In genomic region chr20:35643045-35643444, GRCh38 we compare ENCODE assay signal across 25 cellular contexts. TPM values are rescaled to one million over a fixed set of nuclear protein-coding genes. Genes with fewer than 3 reads are reported as not detected.
A peak's percentile ranks its signal among the peaks of the same experiment; 100 is the strongest.
DNase-seq lines count a peak whose midpoint lies in the region; ATAC-seq and TF ChIP-seq lines count a peak whose summit lies in the region.
"Had no signal": no experiment of that assay in that cellular context is flagged by ENCODE, and none has a peak within 500 bp of the region (broad histone marks: within the 10 kb centered on the region; RNA-seq: fewer than 3 reads in every experiment).

No MANE protein-coding gene starts in this region.

- no peak overlapping the region for H3K4me2 ChIP-seq in mesenchymal stem cell (ENCODE audit: low read length, poor library complexity, severe bottlenecking)
- H3K4me2 ChIP-seq: BLaER1 had no signal

- H3K4me3 ChIP-seq in Caco-2 (ENCODE audit: low read depth, low read length) (no peak overlapping the region), mesenchymal stem cell (ENCODE audit: insufficient read depth in 1 of 2, low read depth in 1 of 2, low read length in 2 of 2) (no peak overlapping the region)
- H3K4me3 ChIP-seq: BLaER1, thoracic aorta, uterus had no signal

- H3K9me3 ChIP-seq in CD4-positive, alpha-beta T cell (ENCODE audit: control insufficient read depth, low read length), result no peaks in the 10 kb centered on the region
- no peaks in the 10 kb centered on the region for H3K9me3 ChIP-seq in Caco-2
- H3K9me3 ChIP-seq in mesenchymal stem cell (ENCODE audit: control insufficient read depth, low read length), result no peaks in the 10 kb centered on the region
- H3K9me3 ChIP-seq: BLaER1, thoracic aorta, uterus had no signal

- no peak overlapping the region for H4K8ac ChIP-seq in mesenchymal stem cell (ENCODE audit: low read length)

- H3K27ac Mint-ChIP-seq in CD4-positive, alpha-beta T cell, result peak overlapping the region; percentile 79
- H3K27ac Mint-ChIP-seq in Caco-2 (ENCODE audit: unreplicated experiment) (peak overlapping the region; percentile 22), WTC11 (0 out of 2 replicates have a peak overlapping the region, but pooled peaks have one; percentile 14), immature natural killer cell (peak overlapping the region in 5 of 6 donors; percentile 28 to 80 (median 62))

- BruUV-seq in Caco-2 (replicated peaks; lab: Mats Ljungman, UMichigan), result no TSS peak

- DNase-seq in CD4-positive, alpha-beta T cell, result no peak
- DNase-seq in Caco-2, result no peak
- DNase-seq in WTC11 (ENCODE audit: low spot score), result no peak
- DNase-seq in immature natural killer cell, result no peak
- no peak for DNase-seq in amygdala (lab: John Stamatoyannopoulos, UW)
- no peak for DNase-seq in mesenchymal stem cell
- DNase-seq in NK-92 treated with Interleukin-12 subunit alpha and Interleukin-12 subunit beta, amount 100 ng/mL, for 24 hours (lab: John Stamatoyannopoulos, UW), result no peak
- DNase-seq: activated CD4-positive, alpha-beta T cell treated with anti-CD3 and anti-CD28 coated beads for 48 hours; HCEC 1CT; KG1; kidney; NCI-H1436 treated with DMSO at 0.1 percent for 48 hours; NCI-H2107; NCI-H510A treated with DMSO at 0.1 percent for 48 hours; posterior cingulate gyrus; SHP77; stimulated activated CD4-positive, alpha-beta T cell treated with anti-CD3 and anti-CD28 coated beads, Interleukin-12 subunit alpha, Interleukin-12 subunit beta, amount 100 ng/mL, for 4 hours; stimulated activated CD4-positive, alpha-beta T cell treated with anti-CD3 and anti-CD28 coated beads, Interleukin-4, amount 100 ng/mL, for 4 hours; stimulated activated naive CD4-positive, alpha-beta T cell treated with Interleukin-2 at 50 U/mL for 16 hours; uterus had no signal

- no peak overlapping the region for H4K91ac ChIP-seq in mesenchymal stem cell (ENCODE audit: low read length)

- H3K4me1 Mint-ChIP-seq in CD4-positive, alpha-beta T cell (ENCODE audit: low read depth), result peaks cover 85% of the 10 kb centered on the region
- H3K4me1 Mint-ChIP-seq in Caco-2 (ENCODE audit: low read depth, unreplicated experiment), result peaks cover 17% of the 10 kb centered on the region
- peaks cover 48% of the 10 kb centered on the region for H3K4me1 Mint-ChIP-seq in WTC11
- peaks cover 84 to 92% of the 10 kb centered on the region in 2 donors for H3K4me1 Mint-ChIP-seq in immature natural killer cell

- H3K9me3 Mint-ChIP-seq in CD4-positive, alpha-beta T cell, result no peaks in the 10 kb centered on the region
- H3K9me3 Mint-ChIP-seq in Caco-2 (ENCODE audit: unreplicated experiment) (no peaks in the 10 kb centered on the region), WTC11 (no peaks in the 10 kb centered on the region), immature natural killer cell (no peaks in the 10 kb centered on the region)

- H3K4me1 ChIP-seq in Caco-2 (no peaks in the 10 kb centered on the region; the same call in 1 of the 2 replicates), mesenchymal stem cell (ENCODE audit: control insufficient read depth, insufficient read depth, low read depth, low read length) (no peaks in the 10 kb centered on the region)
- H3K4me1 ChIP-seq: BLaER1, uterus had no signal

- no peaks in the 10 kb centered on the region for H3K27me3 Mint-ChIP-seq in CD4-positive, alpha-beta T cell
- H3K27me3 Mint-ChIP-seq in Caco-2 (ENCODE audit: insufficient read depth, unreplicated experiment), result no peaks in the 10 kb centered on the region
- H3K27me3 Mint-ChIP-seq in WTC11 (ENCODE audit: low read depth), result no peaks in the 10 kb centered on the region
- no peaks in the 10 kb centered on the region for H3K27me3 Mint-ChIP-seq in immature natural killer cell (ENCODE audit: low read depth in 3 of 3)

- H3K14ac ChIP-seq in mesenchymal stem cell (ENCODE audit: low read length in 2 of 2), result no peak overlapping the region

- H3K18ac ChIP-seq in mesenchymal stem cell (ENCODE audit: low read depth in 1 of 2, low read length in 2 of 2), result no peak overlapping the region

- CTCF ChIA-PET in CD4-positive, alpha-beta T cell (lab: Charles Lee), result interaction anchor here (1.4 kb wide), 1 partner anchor 23 kb away, joined by 4 read pairs; no protein-coding TSS in a partner anchor
- CTCF ChIA-PET in Caco-2 (lab: Charles Lee) (no interaction called here), WTC11 (lab: Charles Lee) (interaction anchor here (0.5 to 2.1 kb wide), 2 partner anchors 24 to 75 kb away, joined by 3 to 8 read pairs; no protein-coding TSS in a partner anchor)

- POLR2A ChIA-PET in CD4-positive, alpha-beta T cell (lab: Charles Lee), result no interaction called here
- POLR2A ChIA-PET in Caco-2 (lab: Charles Lee), result no interaction called here
- POLR2A ChIA-PET in WTC11 (lab: Charles Lee), result no interaction called here

- no peak overlapping the region for H3K27ac ChIP-seq in CD4-positive, alpha-beta T cell (ENCODE audit: low read depth, low read length)
- H3K27ac ChIP-seq in mesenchymal stem cell (ENCODE audit: low read length, poor library complexity, severe bottlenecking), result no peak overlapping the region
- H3K27ac ChIP-seq: BLaER1, thoracic aorta, uterus had no signal

- H3K4ac ChIP-seq in mesenchymal stem cell (ENCODE audit: low read depth in 1 of 2, low read length in 2 of 2), result no peak overlapping the region

- H2BK5ac ChIP-seq in mesenchymal stem cell (ENCODE audit: low read depth, low read length, poor library complexity, severe bottlenecking), result no peak overlapping the region

- H2AFZ ChIP-seq in mesenchymal stem cell (ENCODE audit: low read depth, low read length), result no peak overlapping the region

- no peak overlapping the region for H3K23ac ChIP-seq in mesenchymal stem cell (ENCODE audit: low read length in 2 of 2)

- TF ChIP-seq CTCF in CD4-positive, alpha-beta T cell (IDR thresholded peaks at IDR 0.05), result no peak
- no peak for TF ChIP-seq CTCF in Caco-2 (IDR thresholded peaks at IDR 0.05; ENCODE audit: insufficient read depth in 1 of 2, low read depth in 1 of 2, low read length in 1 of 2, severe bottlenecking in 1 of 2, unreplicated experiment in 1 of 2)
- no peak for TF ChIP-seq CTCF in WTC11 (IDR thresholded peaks at IDR 0.05)

- 98% methylated on average over 7 of the region's 7 CpGs for WGBS in mesenchymal stem cell

- H3K36me3 ChIP-seq in Caco-2 (ENCODE audit: control insufficient read depth, insufficient read depth, low read length) (peaks cover 1% of the 10 kb centered on the region; the same call in 1 of the 2 replicates), mesenchymal stem cell (ENCODE audit: control insufficient read depth in 1 of 2, insufficient read depth in 2 of 2, low read depth in 1 of 2, low read length in 2 of 2) (peaks cover 9 to 16% of the 10 kb centered on the region in 2 experiments)
- H3K36me3 ChIP-seq: thoracic aorta, uterus had no signal

- intact Hi-C loops in CD4-positive, alpha-beta T cell (cut with DNase I, micrococcal nuclease), result no loop called here
- intact Hi-C loops in Caco-2 (cut with micrococcal nuclease; ENCODE audit: unreplicated experiment), result no loop called here

- H2AK5ac ChIP-seq in mesenchymal stem cell (ENCODE audit: low read length, severe bottlenecking), result no peak overlapping the region

- no peak overlapping the region for H2BK120ac ChIP-seq in mesenchymal stem cell (ENCODE audit: low read depth, low read length)

- H2BK12ac ChIP-seq in mesenchymal stem cell (ENCODE audit: low read length in 2 of 2), result no peak overlapping the region

- no peak overlapping the region for H2BK15ac ChIP-seq in mesenchymal stem cell (ENCODE audit: low read depth, poor library complexity, severe bottlenecking)

- peaks cover 6% of the 10 kb centered on the region for H3K36me3 Mint-ChIP-seq in CD4-positive, alpha-beta T cell (ENCODE audit: low read depth)
- H3K36me3 Mint-ChIP-seq in Caco-2 (ENCODE audit: insufficient read depth, unreplicated experiment), result peaks cover 77% of the 10 kb centered on the region
- peaks cover 2% of the 10 kb centered on the region; the same call in 1 of the 2 replicates for H3K36me3 Mint-ChIP-seq in WTC11
- no peaks in the 10 kb centered on the region for H3K36me3 Mint-ChIP-seq in immature natural killer cell

- H3K79me1 ChIP-seq in mesenchymal stem cell (replicated peaks; ENCODE audit: low read length, poor library complexity, severe bottlenecking), result peaks cover 20% of the 10 kb centered on the region

- H3K4me3 Mint-ChIP-seq in CD4-positive, alpha-beta T cell, result no peak overlapping the region
- H3K4me3 Mint-ChIP-seq in Caco-2 (ENCODE audit: unreplicated experiment), result no peak overlapping the region
- H3K4me3 Mint-ChIP-seq in WTC11, result no peak overlapping the region
- no peak overlapping the region for H3K4me3 Mint-ChIP-seq in immature natural killer cell

- no peak for ATAC-seq in CD4-positive, alpha-beta T cell (ENCODE audit: poor library complexity)
- no peak for ATAC-seq in WTC11
- ATAC-seq in esophagus mucosa, result no peak
- ATAC-seq: Panc1, sciatic nerve had no signal

- H3K9ac ChIP-seq in mesenchymal stem cell (ENCODE audit: low read length), result no peak overlapping the region
- H3K9ac ChIP-seq: BLaER1 had no signal

- no peaks in the 10 kb centered on the region for H3K27me3 ChIP-seq in CD4-positive, alpha-beta T cell (ENCODE audit: control insufficient read depth, insufficient read depth, low read length)
- H3K27me3 ChIP-seq in Caco-2 (replicated peaks; ENCODE audit: control insufficient read depth, insufficient read depth, low read length) (no peaks in the 10 kb centered on the region), mesenchymal stem cell (ENCODE audit: control insufficient read depth in 1 of 2, insufficient read depth in 1 of 2, low read length in 2 of 2) (no peaks in the 10 kb centered on the region)
- H3K27me3 ChIP-seq: BLaER1, uterus had no signal

RNA-seq across cellular contexts. Expression of gene CPNE1, which starts 21.7 kb away (rescaled TPM):
- total RNA-seq in CD4-positive, alpha-beta T cell, result 100 to 1,000 TPM; 146 to 153 TPM
- total RNA-seq in Caco-2 (2022), result 815 and 833 TPM in 2 replicates
- total RNA-seq in WTC11 (2021), result 287 to 312 TPM (median 299 TPM) in 3 replicates
- 100 to 1,000 TPM; 445 to 490 (median 454) TPM for polyA plus RNA-seq in immature natural killer cell
- total RNA-seq in esophagus mucosa, result 130 TPM
- polyA plus RNA-seq in mesenchymal stem cell (2013, experiment 1 of 2), result 94.1 TPM
- 94.1 TPM for polyA plus RNA-seq in mesenchymal stem cell (2013, experiment 2 of 2)

RNA-seq across cellular contexts. Expression of gene RBM12, which starts 21.7 kb away (rescaled TPM):
- total RNA-seq in CD4-positive, alpha-beta T cell, result 10 to 100 TPM; 91.7 to 95.2 TPM
- 146 and 147 TPM in 2 replicates for total RNA-seq in Caco-2 (2022)
- total RNA-seq in WTC11 (2021), result 125 to 163 TPM (median 160 TPM) in 3 replicates
- 10 to 100 TPM; 14.7 to 32.9 (median 18.7) TPM for polyA plus RNA-seq in immature natural killer cell
- 58.0 TPM for total RNA-seq in esophagus mucosa
- polyA plus RNA-seq in mesenchymal stem cell (2013, experiment 1 of 2), result 68.0 TPM
- 69.0 TPM for polyA plus RNA-seq in mesenchymal stem cell (2013, experiment 2 of 2)

RNA-seq across cellular contexts. Expression of gene SPAG4, which starts 27.4 kb away (rescaled TPM):
- total RNA-seq in CD4-positive, alpha-beta T cell, result 10 to 100 TPM; 15.5 to 17.1 TPM
- total RNA-seq in Caco-2 (2022), result 5.4 and 6.1 TPM in 2 replicates
- total RNA-seq in WTC11 (2021), result 3.5 to 8.6 TPM (median 8.4 TPM) in 3 replicates
- under 1 TPM in 2 of 3 donors, not detected in 1; 0.56 to 0.89 TPM for polyA plus RNA-seq in immature natural killer cell
- total RNA-seq in esophagus mucosa, result 3.3 TPM
- 4.6 TPM for polyA plus RNA-seq in mesenchymal stem cell (2013, experiment 1 of 2)
- 4.9 TPM for polyA plus RNA-seq in mesenchymal stem cell (2013, experiment 2 of 2)

RNA-seq across cellular contexts. Expression of gene NFS1, which starts 56.1 kb away (rescaled TPM):
- total RNA-seq in CD4-positive, alpha-beta T cell, result 10 to 100 TPM; 10.6 to 11.5 TPM
- total RNA-seq in Caco-2 (2022) (69.8 and 77.1 TPM in 2 replicates), WTC11 (2021) (36.1 to 39.8 TPM (median 36.8 TPM) in 3 replicates), esophagus mucosa (25.1 TPM)
- 10 to 100 TPM in 2 of 3 donors, 1 to 10 TPM in 1; 8.1 to 21.3 (median 20.0) TPM for polyA plus RNA-seq in immature natural killer cell
- polyA plus RNA-seq in mesenchymal stem cell (2013, experiment 1 of 2), result 12.7 TPM
- 13.6 TPM for polyA plus RNA-seq in mesenchymal stem cell (2013, experiment 2 of 2)

RNA-seq across cellular contexts. Expression of gene ROMO1, which starts 56.2 kb away (rescaled TPM):
- total RNA-seq in CD4-positive, alpha-beta T cell, result 10 to 100 TPM; 32.9 to 35.8 TPM
- 354 and 357 TPM in 2 replicates for total RNA-seq in Caco-2 (2022)
- total RNA-seq in WTC11 (2021), result 213 to 249 TPM (median 245 TPM) in 3 replicates
- polyA plus RNA-seq in immature natural killer cell, result 100 to 1,000 TPM; 298 to 612 (median 340) TPM
- total RNA-seq in esophagus mucosa, result 136 TPM
- 553 TPM for polyA plus RNA-seq in mesenchymal stem cell (2013, experiment 1 of 2)
- polyA plus RNA-seq in mesenchymal stem cell (2013, experiment 2 of 2), result 561 TPM

Comparison
In these comparisons a context has a peak if more than half of its experiments do, and no peak if none do; other contexts are left out.
1. H3K27ac Mint-ChIP-seq: peak in every context shown above with its lines; median percentile 79 in CD4-positive, alpha-beta T cell; 62 in immature natural killer cell; 22 in Caco-2; 14 in WTC11.